ENCODE assay signal across 14 cellular contexts in the genomic region with DNA sequence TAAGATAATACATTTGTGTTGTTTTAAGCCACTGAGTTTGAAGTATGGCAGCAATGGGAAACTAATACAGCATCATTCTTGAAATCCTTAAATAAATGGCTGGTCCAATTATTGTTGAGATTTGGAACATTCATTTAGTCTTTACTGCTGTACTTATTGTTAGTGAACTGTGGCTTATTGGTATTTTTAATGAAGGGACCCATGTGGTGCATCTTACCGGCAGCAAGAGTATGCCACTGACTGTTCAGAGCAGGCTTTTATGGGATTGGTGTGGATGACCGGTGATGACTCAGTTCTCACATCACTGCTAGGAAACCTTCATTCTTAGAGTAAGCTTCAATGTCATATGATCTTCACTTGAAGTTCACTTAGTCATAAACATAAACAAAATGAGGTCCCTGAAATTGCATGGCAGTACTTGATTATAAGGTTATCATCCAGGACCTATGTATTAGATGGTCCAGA. TPM values are rescaled to one million over a fixed set of nuclear protein-coding genes. Genes with fewer than 3 reads are reported as not detected.
DNase-seq lines count a peak whose midpoint lies in the region; ATAC-seq and TF ChIP-seq lines count a peak whose summit lies in the region.
"Had no signal": no experiment of that assay in that cellular context is flagged by ENCODE, and none has a peak within 500 bp of the region (broad histone marks: within the 10 kb centered on the region; RNA-seq: fewer than 3 reads in every experiment).

No MANE protein-coding gene starts in this region.

- no peak overlapping the region for H3K4me3 Mint-ChIP-seq in T-helper 17 cell
- H3K4me3 Mint-ChIP-seq: CD4-positive, CD25-positive, alpha-beta regulatory T cell had no signal

- no peaks in the 10 kb centered on the region for H3K27me3 ChIP-seq in kidney epithelial cell (ENCODE audit: control insufficient read depth, insufficient read depth, low read length)
- H3K27me3 ChIP-seq: adrenal gland had no signal

- TF ChIP-seq CTCF in AG09309 (IDR thresholded peaks at IDR 0.05; ENCODE audit: control insufficient read depth, insufficient read depth, low read depth, low read length, missing control alignments) (no peak), kidney epithelial cell (IDR thresholded peaks at IDR 0.05; ENCODE audit: insufficient read depth, low read length, poor library complexity, severe bottlenecking) (no peak)

- H3K4me1 Mint-ChIP-seq in T-helper 17 cell = no peaks in the 10 kb centered on the region
- H3K4me1 Mint-ChIP-seq: CD4-positive, CD25-positive, alpha-beta regulatory T cell had no signal

- no peaks in the 10 kb centered on the region for H3K36me3 ChIP-seq in kidney epithelial cell (ENCODE audit: control insufficient read depth, insufficient read depth, low read length)
- H3K36me3 ChIP-seq: adrenal gland had no signal

- no peaks in the 10 kb centered on the region for H3K36me3 Mint-ChIP-seq in T-helper 17 cell (ENCODE audit: low read depth)
- H3K36me3 Mint-ChIP-seq: CD4-positive, CD25-positive, alpha-beta regulatory T cell had no signal

- H3K27ac Mint-ChIP-seq in T-helper 17 cell = no peak overlapping the region

- ATAC-seq in T-helper 17 cell = no peak
- ATAC-seq: GM12878 had no signal

- intact Hi-C loops in head of caudate nucleus (cut with DNase I) = no loop called here

- no peaks in the 10 kb centered on the region for H3K27me3 Mint-ChIP-seq in T-helper 17 cell
- H3K27me3 Mint-ChIP-seq: CD4-positive, CD25-positive, alpha-beta regulatory T cell had no signal

- DNase-seq in AG09309 (ENCODE audit: low read depth) = peak; percentile 25
- DNase-seq in HPDE6-E6E7 (ENCODE audit: extremely low spot score) = peak; percentile 9
- peak; percentile 68 for DNase-seq in astrocyte of the hippocampus (ENCODE audit: low read depth, low spot score)
- DNase-seq in kidney epithelial cell (ENCODE audit: low read depth) = peak; percentile 75
- no peak for DNase-seq in head of caudate nucleus
- no peak for DNase-seq in COR-L47 (lab: John Stamatoyannopoulos, UW)
- no peak for DNase-seq in T-helper 17 cell
- no peak for DNase-seq in Kasumi-1 (lab: John Stamatoyannopoulos, UW)
- DNase-seq: activated CD8-positive, alpha-beta memory T cell treated with anti-CD3 and anti-CD28 coated beads, Interleukin-2, amount 50 U/mL, for 4 hours; CD4-positive, CD25-positive, alpha-beta regulatory T cell; NCI-H1436 treated with DMSO at 0.1 percent for 48 hours; substantia nigra had no signal

- H3K4me3 ChIP-seq in AG09309 (ENCODE audit: control insufficient read depth, low read depth, low read length) (no peak overlapping the region), kidney epithelial cell (ENCODE audit: low read depth, low read length) (no peak overlapping the region)
- H3K4me3 ChIP-seq: adrenal gland, GM12878 had no signal

- H3K9me3 ChIP-seq in T-helper 17 cell (ENCODE audit: control insufficient read depth, low read length, poor library complexity, severe bottlenecking) = no peaks in the 10 kb centered on the region
- H3K9me3 ChIP-seq: adrenal gland had no signal

RNA-seq across cellular contexts. Expression of gene PRKAA2, which starts 31.5 kb away (rescaled TPM):
- 5.7 and 6.5 TPM in 2 replicates for total RNA-seq in kidney epithelial cell
- total RNA-seq in T-helper 17 cell = not detected
- total RNA-seq: CD4-positive, CD25-positive, alpha-beta regulatory T cell; GM12878 had no signal

Comparison
In these comparisons a context has a peak if more than half of its experiments do, and no peak if none do; other contexts are left out.
1. DNase-seq: peak in AG09309 (single experiment), HPDE6-E6E7 (single experiment), astrocyte of the hippocampus (single experiment) and kidney epithelial cell (single experiment); none in head of caudate nucleus (0 of 42), COR-L47 (single experiment), T-helper 17 cell (0 of 3) and Kasumi-1 (0 of 2).